In the genomic region with DNA sequence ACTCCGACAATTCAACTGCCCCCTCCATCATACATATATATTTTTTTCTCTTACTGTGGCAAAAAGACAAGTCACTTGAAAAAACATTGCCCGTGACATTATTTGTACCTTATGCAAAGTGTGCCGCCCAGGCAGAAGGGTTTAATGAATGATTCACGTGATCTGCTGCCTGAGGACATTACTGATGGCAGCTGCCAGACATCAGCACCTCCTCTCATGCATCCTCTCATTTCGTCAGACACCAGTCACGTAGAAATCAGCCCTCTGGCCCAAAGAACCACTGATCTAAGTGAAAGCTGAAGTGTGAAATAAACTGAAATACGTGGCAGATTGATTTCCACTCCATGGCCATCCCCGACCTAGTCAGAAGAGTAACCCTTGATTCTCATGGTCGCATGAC, we compare ENCODE assay signal across 30 cellular contexts.
"Had no signal": no experiment of that assay in that cellular context is flagged by ENCODE, and none has a peak within 500 bp of the region (broad histone marks: within the 10 kb centered on the region; RNA-seq: fewer than 3 reads in every experiment).

No MANE protein-coding gene starts in this region.

- H3K27ac ChIP-seq: body of pancreas, esophagus squamous epithelium, gastroesophageal sphincter had no signal

- H3K4me1 ChIP-seq: body of pancreas had no signal

- H3K36me3 Mint-ChIP-seq: activated CD4-positive, alpha-beta memory T cell treated with anti-CD3 and anti-CD28 coated beads for 36 hours; activated CD8-positive, alpha-beta memory T cell treated with anti-CD3 and anti-CD28 coated beads, Interleukin-2, amount 10 ng/mL, durations not matched to agents 7 days and 5 days; activated naive CD4-positive, alpha-beta T cell treated with anti-CD3 and anti-CD28 coated beads, Interleukin-2, amount 50 U/mL, for 24 hours; activated naive CD8-positive, alpha-beta T cell treated with anti-CD3 and anti-CD28 coated beads, Interleukin-2, amount 10 ng/mL, durations not matched to agents 7 days and 5 days had no signal

- H3K27ac Mint-ChIP-seq: activated CD4-positive, alpha-beta memory T cell treated with anti-CD3 and anti-CD28 coated beads for 36 hours; activated CD4-positive, alpha-beta T cell treated with anti-CD3 and anti-CD28 coated beads for 36 hours; activated CD4-positive, alpha-beta T cell treated with anti-CD3 and anti-CD28 coated beads, Interleukin-2, amount 10 ng/mL, durations not matched to agents 24 days and 14 days; activated CD8-positive, alpha-beta memory T cell treated with anti-CD3 and anti-CD28 coated beads, Interleukin-2, amount 10 ng/mL, durations not matched to agents 7 days and 5 days; activated CD8-positive, alpha-beta T cell treated with anti-CD3 and anti-CD28 coated beads, Interleukin-2, amount 10 ng/mL, durations not matched to agents 7 days and 5 days; activated naive CD4-positive, alpha-beta T cell treated with anti-CD3 and anti-CD28 coated beads for 36 hours; activated naive CD4-positive, alpha-beta T cell treated with anti-CD3 and anti-CD28 coated beads, Interleukin-2, amount 50 U/mL, for 24 hours; activated naive CD8-positive, alpha-beta T cell treated with anti-CD3 and anti-CD28 coated beads, Interleukin-2, amount 10 ng/mL, durations not matched to agents 7 days and 5 days; activated T-helper 1 cell treated with anti-CD3 and anti-CD28 coated beads, Interleukin-12 subunit alpha, Interleukin-12 subunit beta, Interleukin-2, Interleukin-4 antibody, amounts not matched to agents 30 ng/mL and 10 ng/mL and 1 ng/mL, durations not matched to agents 14 hours and 24 hours and 36 hours; activated T-helper 2 cell treated with anti-CD3 and anti-CD28 coated beads, Interferon-gamma antibody, Interleukin-2, Interleukin-4, amounts not matched to agents 10 μg/mL and 5 μg/mL and 100 μg/mL, durations not matched to agents 14 hours and 24 hours and 36 hours; effector memory CD8-positive, alpha-beta T cell had no signal

- H3K36me3 ChIP-seq: esophagus squamous epithelium, gastroesophageal sphincter had no signal

- H3K9me3 Mint-ChIP-seq: activated CD4-positive, alpha-beta memory T cell treated with anti-CD3 and anti-CD28 coated beads for 36 hours; activated CD4-positive, alpha-beta T cell treated with anti-CD3 and anti-CD28 coated beads, Interleukin-2, amount 10 ng/mL, durations not matched to agents 24 days and 14 days; activated naive CD4-positive, alpha-beta T cell treated with anti-CD3 and anti-CD28 coated beads for 36 hours; activated naive CD4-positive, alpha-beta T cell treated with anti-CD3 and anti-CD28 coated beads, Interleukin-2, amount 50 U/mL, for 24 hours; activated naive CD8-positive, alpha-beta T cell treated with anti-CD3 and anti-CD28 coated beads, Interleukin-2, amount 10 ng/mL, durations not matched to agents 7 days and 5 days; activated T-helper 1 cell treated with anti-CD3 and anti-CD28 coated beads, Interleukin-12 subunit alpha, Interleukin-12 subunit beta, Interleukin-2, Interleukin-4 antibody, amounts not matched to agents 30 ng/mL and 10 ng/mL and 1 ng/mL, durations not matched to agents 14 hours and 24 hours and 36 hours; activated T-helper 2 cell treated with anti-CD3 and anti-CD28 coated beads, Interferon-gamma antibody, Interleukin-2, Interleukin-4, amounts not matched to agents 10 μg/mL and 5 μg/mL and 100 μg/mL, durations not matched to agents 14 hours and 24 hours and 36 hours; effector memory CD8-positive, alpha-beta T cell had no signal

- H3K27me3 ChIP-seq: body of pancreas, esophagus squamous epithelium, gastroesophageal sphincter had no signal

- ATAC-seq: activated CD4-positive, alpha-beta T cell treated with anti-CD3 and anti-CD28 coated beads for 36 hours; activated CD8-positive, alpha-beta memory T cell treated with anti-CD3 and anti-CD28 coated beads, Interleukin-2, amount 10 ng/mL, durations not matched to agents 7 days and 5 days; activated CD8-positive, alpha-beta T cell treated with anti-CD3 and anti-CD28 coated beads, Interleukin-2, amount 10 ng/mL, durations not matched to agents 7 days and 5 days; body of pancreas; effector memory CD8-positive, alpha-beta T cell; gastroesophageal sphincter had no signal

- H3K4me3 ChIP-seq: body of pancreas, esophagus squamous epithelium, gastroesophageal sphincter had no signal

- FAIRE-seq: colon had no signal

- H3K9me3 ChIP-seq: body of pancreas, esophagus squamous epithelium had no signal

- DNase-seq: activated CD4-positive, alpha-beta memory T cell treated with anti-CD3 and anti-CD28 coated beads for 36 hours; activated CD4-positive, alpha-beta T cell treated with anti-CD3 and anti-CD28 coated beads for 36 hours; activated CD4-positive, alpha-beta T cell treated with anti-CD3 and anti-CD28 coated beads, Interleukin-2, amount 10 ng/mL, durations not matched to agents 24 days and 14 days; activated CD4-positive, CD25-positive, alpha-beta regulatory T cell; activated CD4-positive, CD25-positive, alpha-beta regulatory T cell treated with anti-CD3 and anti-CD28 coated beads, Interleukin-2, amount 50 U/mL, for 72 hours; activated CD8-positive, alpha-beta memory T cell treated with anti-CD3 and anti-CD28 coated beads, Interleukin-2, amount 10 ng/mL, durations not matched to agents 7 days and 5 days; activated CD8-positive, alpha-beta memory T cell treated with anti-CD3 and anti-CD28 coated beads, Interleukin-2, amount 50 U/mL, for 4 hours; activated CD8-positive, alpha-beta T cell treated with anti-CD3 and anti-CD28 coated beads, Interleukin-2, amount 10 ng/mL, durations not matched to agents 7 days and 5 days; activated effector memory CD4-positive, alpha-beta T cell treated with anti-CD3 and anti-CD28 coated beads, Interleukin-2, amount 50 U/mL, for 16 hours; activated naive CD4-positive, alpha-beta T cell treated with anti-CD3 and anti-CD28 coated beads for 36 hours; activated naive CD8-positive, alpha-beta T cell treated with anti-CD3 and anti-CD28 coated beads, Interleukin-2, amount 10 ng/mL, durations not matched to agents 7 days and 5 days; activated T-cell treated with anti-CD3 and anti-CD28 coated beads, Interleukin-2, amount 50 U/mL, for 1 hour; activated T-cell treated with anti-CD3 and anti-CD28 coated beads, Interleukin-2, amount 50 U/mL, for 48 hours; amniotic stem cell; anterior cingulate cortex; body of pancreas; caudate nucleus; cortex of kidney; dermis blood vessel endothelial cell; effector CD4-positive, alpha-beta T cell; effector memory CD8-positive, alpha-beta T cell; erythroblast; esophagus squamous epithelium; foreskin melanocyte; T-helper 2 cell had no signal

- H3K4me3 Mint-ChIP-seq: activated CD4-positive, alpha-beta memory T cell treated with anti-CD3 and anti-CD28 coated beads for 36 hours; activated CD4-positive, alpha-beta T cell treated with anti-CD3 and anti-CD28 coated beads for 36 hours; activated CD4-positive, alpha-beta T cell treated with anti-CD3 and anti-CD28 coated beads, Interleukin-2, amount 10 ng/mL, durations not matched to agents 24 days and 14 days; activated CD8-positive, alpha-beta memory T cell treated with anti-CD3 and anti-CD28 coated beads, Interleukin-2, amount 10 ng/mL, durations not matched to agents 7 days and 5 days; activated CD8-positive, alpha-beta T cell treated with anti-CD3 and anti-CD28 coated beads, Interleukin-2, amount 10 ng/mL, durations not matched to agents 7 days and 5 days; activated naive CD4-positive, alpha-beta T cell treated with anti-CD3 and anti-CD28 coated beads for 36 hours; activated naive CD4-positive, alpha-beta T cell treated with anti-CD3 and anti-CD28 coated beads, Interleukin-2, amount 50 U/mL, for 24 hours; activated naive CD8-positive, alpha-beta T cell treated with anti-CD3 and anti-CD28 coated beads, Interleukin-2, amount 10 ng/mL, durations not matched to agents 7 days and 5 days; activated T-helper 1 cell treated with anti-CD3 and anti-CD28 coated beads, Interleukin-12 subunit alpha, Interleukin-12 subunit beta, Interleukin-2, Interleukin-4 antibody, amounts not matched to agents 30 ng/mL and 10 ng/mL and 1 ng/mL, durations not matched to agents 14 hours and 24 hours and 36 hours; effector memory CD8-positive, alpha-beta T cell had no signal
